In the genomic region with DNA sequence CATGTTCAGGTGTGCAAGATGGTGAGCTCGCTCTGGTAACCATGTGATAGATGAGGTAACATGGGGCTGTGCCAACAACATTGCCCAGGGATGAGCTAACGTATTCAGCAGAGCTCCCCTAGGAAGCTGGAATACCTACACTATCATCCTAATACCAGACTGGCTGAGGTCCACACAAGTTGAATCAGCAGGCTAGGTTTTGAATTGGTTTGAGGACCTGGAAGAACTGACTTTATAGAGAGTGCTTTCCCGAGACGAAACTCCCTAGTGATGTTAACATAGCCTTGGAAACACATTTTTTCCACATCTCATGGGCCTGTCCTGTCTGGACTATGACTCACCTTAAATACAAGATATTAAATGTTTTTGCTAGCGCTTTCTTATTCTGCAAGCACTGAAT, we compare ENCODE assay signal across 19 cellular contexts. TPM values are rescaled to one million over a fixed set of nuclear protein-coding genes. Genes with fewer than 3 reads are reported as not detected.
DNase-seq lines count a peak whose midpoint lies in the region; ATAC-seq, FAIRE-seq and TF ChIP-seq lines count a peak whose summit lies in the region.
"Had no signal": no experiment of that assay in that cellular context is flagged by ENCODE, and none has a peak within 500 bp of the region (broad histone marks: within the 10 kb centered on the region; RNA-seq: fewer than 3 reads in every experiment).

No MANE protein-coding gene starts in this region.

- peak in 3 of 4 donors; percentile 40 to 68 (median 48) for ATAC-seq in pancreas

- TF ChIP-seq CTCF in fibroblast of mammary gland (conservative IDR thresholded peaks at IDR 0.05; ENCODE audit: control insufficient read depth, insufficient read depth, low read depth, low read length): no peak
- no peak for TF ChIP-seq CTCF in pancreas (IDR thresholded peaks at IDR 0.05)
- TF ChIP-seq CTCF in Peyer's patch (IDR thresholded peaks at IDR 0.05): no peak

- DNase-seq in Daoy (ENCODE audit: low read depth) (peak; percentile 54), T1000 (lab: John Stamatoyannopoulos, UW) (peak; percentile 16), fibroblast of mammary gland (ENCODE audit: low read depth) (peak; percentile 60), pancreas (peak in 1 of 6 donors; percentile 13), GM03348 (ENCODE audit: low spot score) (no peak), mesenteric fat pad (ENCODE audit: low spot score) (no peak), Peyer's patch (no peak), T-helper 2 cell (no peak)
- DNase-seq: activated B cell treated with CpG ODN at 0.5 μM for 24 hours; activated naive CD4-positive, alpha-beta T cell treated with anti-CD3 and anti-CD28 coated beads, Interleukin-2, amount 50 U/mL, for 16 hours; BE2C; KBM-7; midbrain; NCI-H1436 treated with DMSO at 0.1 percent for 48 hours; NCI-H510A; OCI-M1; ovary; spleen; stomach had no signal

- no peak for FAIRE-seq in pancreas (lab: Jason Lieb, UNC)

- H3K27ac ChIP-seq in pancreas (peak overlapping the region in 2 of 4 donors; percentile 50 to 64), Peyer's patch (no peak overlapping the region)
- H3K27ac ChIP-seq: ovary, spleen had no signal

- 42 to 71% methylated on average over 5 of the region's 5 CpGs for WGBS in pancreas, 2 donors

- no peak for TF ChIP-seq POLR2A in Peyer's patch (IDR thresholded peaks at IDR 0.05)

- H3K27me3 ChIP-seq in pancreas (no peaks in the 10 kb centered on the region), Peyer's patch (no peaks in the 10 kb centered on the region)
- H3K27me3 ChIP-seq: BE2C, ovary, spleen, stomach had no signal

- H3K4me1 ChIP-seq in pancreas (no peaks in the 10 kb centered on the region), Peyer's patch (no peaks in the 10 kb centered on the region)

- no peak overlapping the region for H3K4me3 ChIP-seq in fibroblast of mammary gland (ENCODE audit: control insufficient read depth, low read depth, low read length)
- no peak overlapping the region for H3K4me3 ChIP-seq in pancreas
- no peak overlapping the region for H3K4me3 ChIP-seq in Peyer's patch
- H3K4me3 ChIP-seq: ovary, spleen, stomach had no signal

- H3K9me3 ChIP-seq in pancreas (no peaks in the 10 kb centered on the region), Peyer's patch (no peaks in the 10 kb centered on the region)
- H3K9me3 ChIP-seq: BE2C, ovary, spleen, stomach had no signal

- H3K36me3 ChIP-seq in pancreas: no peaks in the 10 kb centered on the region
- no peaks in the 10 kb centered on the region for H3K36me3 ChIP-seq in Peyer's patch
- H3K36me3 ChIP-seq: BE2C, ovary, spleen, stomach had no signal

- intact Hi-C loops in pancreas (cut with DNase I): no loop called here

RNA-seq across cellular contexts. Expression of gene IGFBP7, which starts 56.7 kb away (rescaled TPM):
- 173 and 263 TPM in 2 replicates for total RNA-seq in Daoy (2014; rRNA removed; shearing (Covaris generic))
- total RNA-seq in pancreas: 100 to 1,000 TPM in 3 of 6 donors, 10 to 100 TPM in 3; 49.4 to 324 (median 120) TPM
- polyA plus RNA-seq in pancreas: 100 to 1,000 TPM; 156 to 186 TPM
- 558 TPM for total RNA-seq in mesenteric fat pad
- total RNA-seq in Peyer's patch: 10 to 100 TPM; 37.1 to 92.1 (median 79.1) TPM
- total RNA-seq: activated B cell treated with CpG ODN at 0.5 μM for 24 hours had no signal

Comparison
In these comparisons a context has a peak if more than half of its experiments do, and no peak if none do; other contexts are left out.
1. DNase-seq: peak in Daoy (single experiment), T1000 (single experiment) and fibroblast of mammary gland (single experiment); none in GM03348 (single experiment), mesenteric fat pad (single experiment), Peyer's patch (0 of 3) and T-helper 2 cell (0 of 5).